In genomic region chr9:96169488-96169887, GRCh38 we compare ENCODE assay signal across 10 cellular contexts.
A peak's percentile ranks its signal among the peaks of the same experiment; 100 is the strongest.
DNase-seq lines count a peak whose midpoint lies in the region; ATAC-seq and TF ChIP-seq lines count a peak whose summit lies in the region.
"Had no signal": no experiment of that assay in that cellular context is flagged by ENCODE, and none has a peak within 500 bp of the region (broad histone marks: within the 10 kb centered on the region; RNA-seq: fewer than 3 reads in every experiment).

No MANE protein-coding gene starts in this region.

- no peaks in the 10 kb centered on the region for H3K9me2 ChIP-seq in GM23338 (ENCODE audit: insufficient read depth)

- H3K36me3 ChIP-seq in GM23338 (ENCODE audit: insufficient read depth), result no peaks in the 10 kb centered on the region
- H3K36me3 ChIP-seq in spleen, result no peaks in the 10 kb centered on the region

- H3K27me3 ChIP-seq in GM23338 (ENCODE audit: insufficient read depth), result no peaks in the 10 kb centered on the region
- H3K27me3 ChIP-seq in spleen (replicated peaks in 1 of 7), result peaks cover 0 to 5% (median 0%) of the 10 kb centered on the region in 7 donors

- ATAC-seq in GM23338 (peak; percentile 96), WTC11 (peak; percentile 85), HG03280 (IDR thresholded peaks at IDR 0.05; ENCODE audit: unreplicated experiment) (no peak), GM18498 (IDR thresholded peaks at IDR 0.05; ENCODE audit: unreplicated experiment) (no peak)
- ATAC-seq: natural killer cell treated with Interleukin-12 subunit alpha and Interleukin-12 subunit beta and Interleukin-15 and Interleukin-18, amount 100 ng/mL, for 72 hours had no signal

- no peaks in the 10 kb centered on the region for H3K36me3 Mint-ChIP-seq in GM23338 (ENCODE audit: low read depth)
- H3K36me3 Mint-ChIP-seq in WTC11, result no peaks in the 10 kb centered on the region
- H3K36me3 Mint-ChIP-seq: natural killer cell treated with Interleukin-12 subunit alpha and Interleukin-12 subunit beta and Interleukin-15 and Interleukin-18, amount 100 ng/mL, for 72 hours had no signal

- H3K27ac Mint-ChIP-seq in GM23338, result no peak overlapping the region
- 0 out of 2 replicates have a peak overlapping the region, but pooled peaks have one; percentile 41 for H3K27ac Mint-ChIP-seq in WTC11
- H3K27ac Mint-ChIP-seq: natural killer cell treated with Interleukin-12 subunit alpha and Interleukin-12 subunit beta and Interleukin-15 and Interleukin-18, amount 100 ng/mL, for 72 hours had no signal

- CTCF ChIA-PET in WTC11 (lab: Charles Lee), result interaction anchor here (0.9 kb wide), 1 partner anchor 48 kb away, joined by 4 read pairs; no protein-coding TSS in a partner anchor

- POLR2A ChIA-PET in WTC11 (lab: Charles Lee), result no interaction called here

- H2AFZ ChIP-seq in GM23338, result peak overlapping the region; percentile 98

- H4K20me1 ChIP-seq in GM23338 (replicated peaks; ENCODE audit: insufficient read depth), result no peaks in the 10 kb centered on the region

- peak; percentile 88 for DNase-seq in GM23338 (ENCODE audit: low spot score)
- DNase-seq in WTC11 (ENCODE audit: low spot score), result peak; percentile 84
- DNase-seq in kidney glomerular epithelial cell (lab: John Stamatoyannopoulos, UW), result peak; percentile 88
- DNase-seq in spleen, result peak; percentile 70
- DNase-seq in NCI-H187 (lab: John Stamatoyannopoulos, UW), result no peak
- no peak for DNase-seq in T-helper 1 cell
- DNase-seq: activated T-cell treated with anti-CD3 and anti-CD28 coated beads, Interleukin-2, amount 50 U/mL, for 48 hours had no signal

- no peak for TF ChIP-seq POLR2A in spleen (IDR thresholded peaks at IDR 0.05)

- H3K79me2 ChIP-seq in GM23338 (replicated peaks; ENCODE audit: insufficient read depth), result no peaks in the 10 kb centered on the region

- intact Hi-C loops in spleen (cut with DNase I; ENCODE audit: low total_unique reads), result no loop called here

- H3K9me3 ChIP-seq in spleen, result peaks cover 0 to 2% (median 0%) of the 10 kb centered on the region in 8 donors

- H3K4me3 Mint-ChIP-seq in GM23338 (no peak overlapping the region), WTC11 (peak overlapping the region; percentile 30; the same call in 1 of the 2 replicates)
- H3K4me3 Mint-ChIP-seq: natural killer cell treated with Interleukin-12 subunit alpha and Interleukin-12 subunit beta and Interleukin-15 and Interleukin-18, amount 100 ng/mL, for 72 hours had no signal

- no peaks in the 10 kb centered on the region for H3F3A ChIP-seq in GM23338 (replicated peaks; ENCODE audit: low read depth)

- H3K27me3 Mint-ChIP-seq in GM23338 (ENCODE audit: insufficient read depth, low read depth, poor library complexity) (peaks cover 3% of the 10 kb centered on the region), WTC11 (ENCODE audit: low read depth) (no peaks in the 10 kb centered on the region)

- WGBS in spleen, 5 donors, result 70 to 76% (median 73%) methylated on average over 13 to 15 of the region's 15 CpGs

- TF ChIP-seq CTCF in GM23338 (conservative IDR thresholded peaks at IDR 0.05; ENCODE audit: low read depth in 2 of 2), result no peak
- TF ChIP-seq CTCF in WTC11 (IDR thresholded peaks at IDR 0.05), result no peak
- no peak for TF ChIP-seq CTCF in spleen (IDR thresholded peaks at IDR 0.05 in 8 of 11, conservative IDR thresholded peaks at IDR 0.05 in 3 of 11)

- H3K4me2 ChIP-seq in GM23338, result peak overlapping the region; percentile 6

- no peak overlapping the region for H3K27ac ChIP-seq in GM23338 (ENCODE audit: low read depth)
- H3K27ac ChIP-seq in spleen, result peak overlapping the region in 5 of 8 donors; percentile 15 to 45 (median 42)

- H3K4me1 Mint-ChIP-seq in GM23338 (peaks cover 19% of the 10 kb centered on the region), WTC11 (peaks cover 21% of the 10 kb centered on the region)

- H3K4me1 ChIP-seq in GM23338 (ENCODE audit: insufficient read depth), result peaks cover 13% of the 10 kb centered on the region
- H3K4me1 ChIP-seq in spleen, result peaks cover 0 to 1% (median 0%) of the 10 kb centered on the region in 6 donors

- H3K4me3 ChIP-seq in GM23338 (peak overlapping the region; percentile 2), spleen (no peak overlapping the region)

- H3K9me3 Mint-ChIP-seq in GM23338, result no peaks in the 10 kb centered on the region
- H3K9me3 Mint-ChIP-seq in WTC11, result no peaks in the 10 kb centered on the region
- H3K9me3 Mint-ChIP-seq: natural killer cell treated with Interleukin-12 subunit alpha and Interleukin-12 subunit beta and Interleukin-15 and Interleukin-18, amount 100 ng/mL, for 72 hours had no signal

TF ChIP-seq in GM23338, 12 proteins besides CTCF, POLR2A, EP300 and RAD21 (continues in another document):
- TF ChIP-seq ZNF331 (CRISPR knock-in tag; IDR thresholded peaks at IDR 0.05; ENCODE audit: low read depth) (no peak), NANOG (IDR thresholded peaks at IDR 0.05; ENCODE audit: borderline replicate concordance) (no peak), EZH2 (IDR thresholded peaks at IDR 0.05; ENCODE audit: low read depth, unreplicated experiment) (no peak)

TF ChIP-seq in WTC11, 78 proteins besides CTCF, POLR2A, EP300 and RAD21:
- TF ChIP-seq FOXP4 (CRISPR knock-in tag; IDR thresholded peaks at IDR 0.05), result 0 out of 2 replicates have a peak, but pooled peaks have one; percentile 46
- TF ChIP-seq ZNF532 (CRISPR knock-in tag; IDR thresholded peaks at IDR 0.05; ENCODE audit: borderline replicate concordance), result no peak
- no peak for TF ChIP-seq NFE2L1 (CRISPR knock-in tag; IDR thresholded peaks at IDR 0.05)
- no peak for TF ChIP-seq ZNF263 (CRISPR knock-in tag; IDR thresholded peaks at IDR 0.05; ENCODE audit: low read depth)
- no peak for TF ChIP-seq KAT7 (CRISPR knock-in tag; IDR thresholded peaks at IDR 0.05; ENCODE audit: borderline replicate concordance)
TF ChIP-seq in WTC11: peak in this region for 1.

Comparison
In these comparisons a context has a peak if more than half of its experiments do, and no peak if none do; other contexts are left out.
1. ATAC-seq: peak in GM23338 (single experiment) and WTC11 (single experiment); none in HG03280 (single experiment) and GM18498 (single experiment).
2. DNase-seq: peak in GM23338 (single experiment), WTC11 (single experiment), kidney glomerular epithelial cell (single experiment) and spleen (single experiment); none in NCI-H187 (0 of 2) and T-helper 1 cell (0 of 5).